Comparison of ENCODE assay signal across 8 cellular contexts in the genomic region with DNA sequence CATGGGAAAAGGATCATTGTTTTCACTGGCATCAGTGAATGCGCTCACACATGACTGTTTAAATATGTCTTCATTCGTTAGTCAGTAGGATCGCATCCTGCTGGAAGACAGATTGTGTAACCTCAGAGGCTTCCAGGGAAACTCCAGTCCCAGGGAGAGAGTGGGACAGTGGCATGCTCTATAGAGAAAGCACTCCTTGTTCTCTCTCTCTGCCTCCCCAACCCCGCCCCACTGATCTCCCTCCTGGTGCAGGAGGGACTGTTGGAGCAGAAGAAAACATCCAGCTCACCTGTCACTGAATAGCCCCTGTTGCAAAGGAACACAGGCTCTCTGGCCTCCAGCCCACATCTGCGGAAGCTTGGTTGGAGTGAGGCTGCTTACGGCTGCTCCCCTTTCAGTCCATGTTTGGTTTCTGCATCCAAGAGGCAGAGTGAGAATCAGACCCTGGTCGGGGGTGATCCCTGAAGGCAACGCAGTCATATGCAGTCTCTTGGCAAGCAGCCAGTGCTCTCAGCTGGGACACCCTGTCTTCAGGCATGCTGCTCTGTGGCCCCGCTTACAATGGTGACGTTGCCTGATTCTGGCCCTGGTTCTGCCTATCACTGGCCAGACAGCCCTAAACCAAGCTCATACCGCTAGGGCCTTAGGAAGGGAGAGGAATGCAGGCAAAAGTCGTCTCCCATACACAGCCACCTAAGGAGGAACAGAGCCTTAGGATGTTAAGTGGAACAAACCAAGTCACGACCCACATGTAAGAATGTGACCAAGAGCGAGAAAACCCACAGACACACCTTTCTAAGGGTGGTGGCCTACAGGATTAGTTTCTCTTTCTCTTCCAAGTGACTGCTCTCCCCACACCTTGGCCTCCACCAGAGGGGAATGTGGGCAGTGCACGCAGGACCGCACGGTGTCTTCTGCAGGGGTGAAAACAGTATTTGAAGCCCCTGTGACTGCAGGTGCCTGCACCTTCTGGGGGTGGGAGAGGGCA. TPM values are rescaled to one million over a fixed set of nuclear protein-coding genes. Genes with fewer than 3 reads are reported as not detected.
DNase-seq lines count a peak whose midpoint lies in the region; ATAC-seq and TF ChIP-seq lines count a peak whose summit lies in the region.

No MANE protein-coding gene starts in this region.

- TF ChIP-seq CTCF in Peyer's patch (IDR thresholded peaks at IDR 0.05) (peak in 2 of 6 experiments; percentile 18 to 25), foreskin fibroblast (IDR thresholded peaks at IDR 0.05; ENCODE audit: low read depth, low read length) (no peak)

- TF ChIP-seq POLR2A in Peyer's patch (IDR thresholded peaks at IDR 0.05), result no peak

- no peaks in the 10 kb centered on the region for H3K4me1 Mint-ChIP-seq in activated T-cell treated with anti-CD3 and anti-CD28 coated beads, Interleukin-2, amount 50 U/mL, for 4 hours (ENCODE audit: low read depth)

- H3K27me3 Mint-ChIP-seq in activated T-cell treated with anti-CD3 and anti-CD28 coated beads, Interleukin-2, amount 50 U/mL, for 4 hours (ENCODE audit: low read depth), result peaks cover 19% of the 10 kb centered on the region

- H3K36me3 Mint-ChIP-seq in activated T-cell treated with anti-CD3 and anti-CD28 coated beads, Interleukin-2, amount 50 U/mL, for 4 hours (ENCODE audit: insufficient read depth), result no peaks in the 10 kb centered on the region

- H3K27me3 ChIP-seq in Peyer's patch, result no peaks in the 10 kb centered on the region

- peak overlapping the region in 2 of 4 donors; percentile 27 to 39 for H3K4me3 ChIP-seq in Peyer's patch
- H3K4me3 ChIP-seq in foreskin fibroblast (ENCODE audit: low read depth in 1 of 2, low read length in 2 of 2), result no peak overlapping the region

- ATAC-seq in activated T-cell treated with anti-CD3 and anti-CD28 coated beads, Interleukin-2, amount 50 U/mL, for 4 hours, result no peak
- ATAC-seq in HG02642 (IDR thresholded peaks at IDR 0.05; ENCODE audit: poor library complexity, unreplicated experiment), result no peak

- H3K9me3 ChIP-seq in Peyer's patch, result no peaks in the 10 kb centered on the region

- H3K4me1 ChIP-seq in Peyer's patch, result peaks cover 0 to 12% (median 0%) of the 10 kb centered on the region in 4 donors

- H3K27ac ChIP-seq in Peyer's patch, result peak overlapping the region; percentile 9 to 66 (median 56)

- H3K4me3 Mint-ChIP-seq in activated T-cell treated with anti-CD3 and anti-CD28 coated beads, Interleukin-2, amount 50 U/mL, for 4 hours, result no peak overlapping the region

- DNase-seq in DMS53 (lab: John Stamatoyannopoulos, UW) (peak; percentile 54), Peyer's patch (peak in 2 of 3 donors; percentile 70 to 79), foreskin fibroblast (peak; percentile 48 to 58), pulmonary artery endothelial cell (ENCODE audit: low read depth, low spot score) (peak; percentile 49), SK-N-DZ (ENCODE audit: low spot score) (no peak), SIG-M5 treated with dmso at 0.1 percent for 504 hours (lab: John Stamatoyannopoulos, UW; ENCODE audit: unreplicated experiment) (no peak)
- no peak for DNase-seq in activated T-cell treated with anti-CD3 and anti-CD28 coated beads, Interleukin-2, amount 50 U/mL, for 4 hours

- no peaks in the 10 kb centered on the region for H3K9me3 Mint-ChIP-seq in activated T-cell treated with anti-CD3 and anti-CD28 coated beads, Interleukin-2, amount 50 U/mL, for 4 hours

- no peaks in the 10 kb centered on the region for H3K36me3 ChIP-seq in Peyer's patch

RNA-seq across cellular contexts. Expression of gene BACE2, which starts 39.7 kb away (rescaled TPM):
- total RNA-seq in Peyer's patch, result 10 to 100 TPM; 30.5 to 43.3 (median 36.6) TPM
- 129 and 132 TPM in 2 replicates for total RNA-seq in pulmonary artery endothelial cell
- polyA plus RNA-seq in SK-N-DZ (2014; cell fraction: cytosol; rRNA removed), result not detected in 2 replicates
- polyA plus RNA-seq in SK-N-DZ (2014; cell fraction: nucleus; rRNA removed), result not detected in 2 replicates
- total RNA-seq in activated T-cell treated with anti-CD3 and anti-CD28 coated beads, Interleukin-2, amount 50 U/mL, for 4 hours, result under 1 TPM; 0.32 to 0.53 (median 0.38) TPM

Comparison
In these comparisons a context has a peak if more than half of its experiments do, and no peak if none do; other contexts are left out.
1. DNase-seq: peak in DMS53 (single experiment), Peyer's patch (2 of 3), foreskin fibroblast (2 of 2) and pulmonary artery endothelial cell (single experiment); none in SK-N-DZ (single experiment), SIG-M5 treated with dmso at 0.1 percent for 504 hours (single experiment) and activated T-cell treated with anti-CD3 and anti-CD28 coated beads, Interleukin-2, amount 50 U/mL, for 4 hours (single experiment).
2. RNA of gene BACE2, which starts 39.7 kb away (total RNA-seq): 129 to 132 TPM in pulmonary artery endothelial cell and 30.5 to 43.3 TPM in Peyer's patch; 0.32 to 0.53 TPM in activated T-cell treated with anti-CD3 and anti-CD28 coated beads, Interleukin-2, amount 50 U/mL, for 4 hours; every median in the first group is over 10 times any median in the second.